Comparison of ENCODE assay signal across 1 cellular context in the genomic region with DNA sequence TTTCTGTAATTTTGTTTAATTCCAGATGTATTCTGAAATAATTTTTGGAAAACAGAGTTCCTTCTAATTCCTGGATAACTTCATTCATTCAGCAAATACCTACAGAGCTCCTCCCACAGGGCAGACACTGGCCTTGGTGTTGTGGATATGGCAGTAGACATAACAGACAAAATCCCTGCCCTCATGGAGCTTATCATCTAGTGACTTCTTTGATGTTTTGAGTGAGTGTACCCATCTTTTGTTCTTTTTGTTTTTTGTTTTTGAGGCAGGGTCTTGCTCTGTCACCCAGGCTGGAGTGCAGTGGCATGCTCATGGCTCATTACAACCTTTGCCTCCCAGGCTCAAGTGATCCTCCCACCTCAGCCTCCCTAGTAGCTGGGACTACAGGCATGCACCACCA.
A peak's percentile ranks its signal among the peaks of the same experiment; 100 is the strongest.
TF ChIP-seq lines count a peak whose summit lies in the region.

No MANE protein-coding gene starts in this region.

TF ChIP-seq in K562, 482 proteins besides CTCF, POLR2A, EP300 and RAD21 (continued from another document):
- no peak for TF ChIP-seq ZBTB49 (CRISPR knock-in tag; IDR thresholded peaks at IDR 0.05; ENCODE audit: borderline replicate concordance)
- no peak for TF ChIP-seq SMARCA4 (IDR thresholded peaks at IDR 0.05)
- no peak for TF ChIP-seq HCFC1 (IDR thresholded peaks at IDR 0.05; ENCODE audit: low read depth, low read length)
- no peak for TF ChIP-seq GTF2A2 (tag; IDR thresholded peaks at IDR 0.05)
- no peak for TF ChIP-seq ILK (tag; IDR thresholded peaks at IDR 0.05; ENCODE audit: borderline replicate concordance, low read depth)
- TF ChIP-seq, protein P1, sequence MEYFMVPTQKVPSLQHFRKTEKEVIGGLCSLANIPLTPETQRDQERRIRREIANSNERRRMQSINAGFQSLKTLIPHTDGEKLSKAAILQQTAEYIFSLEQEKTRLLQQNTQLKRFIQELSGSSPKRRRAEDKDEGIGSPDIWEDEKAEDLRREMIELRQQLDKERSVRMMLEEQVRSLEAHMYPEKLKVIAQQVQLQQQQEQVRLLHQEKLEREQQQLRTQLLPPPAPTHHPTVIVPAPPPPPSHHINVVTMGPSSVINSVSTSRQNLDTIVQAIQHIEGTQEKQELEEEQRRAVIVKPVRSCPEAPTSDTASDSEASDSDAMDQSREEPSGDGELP (CRISPR knock-in tag; IDR thresholded peaks at IDR 0.05; ENCODE audit: borderline replicate concordance): no peak
- no peak for TF ChIP-seq HDAC6 (IDR thresholded peaks at IDR 0.05; ENCODE audit: low read depth, low read length)
- peak in 1 of 2 experiments; percentile 28; a peak in 1 of 4 replicates for TF ChIP-seq TRIM24 (IDR thresholded peaks at IDR 0.05)
- no peak for TF ChIP-seq ZNF197 (CRISPR knock-in tag; IDR thresholded peaks at IDR 0.05; ENCODE audit: low read depth)
- TF ChIP-seq RFX1 (IDR thresholded peaks at IDR 0.05): no peak
